In genomic region chr10:97494863-97495506, GRCh38 we compare ENCODE assay signal across 8 cellular contexts. TPM values are rescaled to one million over a fixed set of nuclear protein-coding genes. Genes with fewer than 3 reads are reported as not detected.
DNase-seq lines count a peak whose midpoint lies in the region; ATAC-seq lines count a peak whose summit lies in the region.
"Had no signal": no experiment of that assay in that cellular context is flagged by ENCODE, and none has a peak within 500 bp of the region (broad histone marks: within the 10 kb centered on the region; RNA-seq: fewer than 3 reads in every experiment).

No MANE protein-coding gene starts in this region.

- DNase-seq in stimulated activated naive CD8-positive, alpha-beta T cell treated with anti-CD3 and anti-CD28 coated beads, Interleukin-15, Interleukin-2, amounts not matched to agents 100 U/mL and 50 U/mL, for 24 hours: no peak
- peak; percentile 70 for DNase-seq in fibroblast of peridontal ligament (ENCODE audit: extremely low read depth)
- DNase-seq in NCI-H82 (lab: John Stamatoyannopoulos, UW): no peak
- no peak for DNase-seq in HT-29 (ENCODE audit: low spot score)
- DNase-seq in AG08396 (ENCODE audit: low spot score): no peak
- DNase-seq: DMS79 treated with DMSO at 0.1 percent for 48 hours; effector CD4-positive, alpha-beta T cell had no signal

- H3K9me3 Mint-ChIP-seq in stimulated activated naive CD8-positive, alpha-beta T cell treated with anti-CD3 and anti-CD28 coated beads, Interleukin-15, Interleukin-2, amounts not matched to agents 100 ng/mL and 50 ng/mL, for 24 hours: no peaks in the 10 kb centered on the region

- H3K27ac Mint-ChIP-seq in stimulated activated naive CD8-positive, alpha-beta T cell treated with anti-CD3 and anti-CD28 coated beads, Interleukin-15, Interleukin-2, amounts not matched to agents 100 ng/mL and 50 ng/mL, for 24 hours: peak overlapping the region; percentile 63

- no peak for ATAC-seq in stimulated activated naive CD8-positive, alpha-beta T cell treated with anti-CD3 and anti-CD28 coated beads, Interleukin-15, Interleukin-2, amounts not matched to agents 100 U/mL and 50 U/mL, for 24 hours

- H3K36me3 Mint-ChIP-seq in stimulated activated naive CD8-positive, alpha-beta T cell treated with anti-CD3 and anti-CD28 coated beads, Interleukin-15, Interleukin-2, amounts not matched to agents 100 ng/mL and 50 ng/mL, for 24 hours (ENCODE audit: low read depth): peaks cover 33% of the 10 kb centered on the region

- H3K27me3 Mint-ChIP-seq in stimulated activated naive CD8-positive, alpha-beta T cell treated with anti-CD3 and anti-CD28 coated beads, Interleukin-15, Interleukin-2, amounts not matched to agents 100 ng/mL and 50 ng/mL, for 24 hours: peaks cover 4% of the 10 kb centered on the region

- H3K4me1 Mint-ChIP-seq in stimulated activated naive CD8-positive, alpha-beta T cell treated with anti-CD3 and anti-CD28 coated beads, Interleukin-15, Interleukin-2, amounts not matched to agents 100 ng/mL and 50 ng/mL, for 24 hours (ENCODE audit: low read depth): peaks cover 60% of the 10 kb centered on the region

- peak overlapping the region; percentile 45 for H3K4me3 Mint-ChIP-seq in stimulated activated naive CD8-positive, alpha-beta T cell treated with anti-CD3 and anti-CD28 coated beads, Interleukin-15, Interleukin-2, amounts not matched to agents 100 ng/mL and 50 ng/mL, for 24 hours

RNA-seq across cellular contexts. Expression of gene MMS19, which starts 3.2 kb away (rescaled TPM):
- total RNA-seq in HT-29 (2014; rRNA removed; shearing (Covaris generic)): 78.7 and 103 TPM in 2 replicates

RNA-seq across cellular contexts. Expression of gene UBTD1, which starts 3.7 kb away (rescaled TPM):
- total RNA-seq in HT-29 (2014; rRNA removed; shearing (Covaris generic)): 21.2 and 23.5 TPM in 2 replicates

RNA-seq across cellular contexts. Expression of gene ZDHHC16, which starts 49.0 kb away (rescaled TPM):
- 43.8 and 48.4 TPM in 2 replicates for total RNA-seq in HT-29 (2014; rRNA removed; shearing (Covaris generic))

RNA-seq across cellular contexts. Expression of gene EXOSC1, which starts 49.2 kb away (rescaled TPM):
- total RNA-seq in HT-29 (2014; rRNA removed; shearing (Covaris generic)): 35.6 and 44.3 TPM in 2 replicates
